2 cellular contexts compared by ENCODE assay signal in the genomic region with DNA sequence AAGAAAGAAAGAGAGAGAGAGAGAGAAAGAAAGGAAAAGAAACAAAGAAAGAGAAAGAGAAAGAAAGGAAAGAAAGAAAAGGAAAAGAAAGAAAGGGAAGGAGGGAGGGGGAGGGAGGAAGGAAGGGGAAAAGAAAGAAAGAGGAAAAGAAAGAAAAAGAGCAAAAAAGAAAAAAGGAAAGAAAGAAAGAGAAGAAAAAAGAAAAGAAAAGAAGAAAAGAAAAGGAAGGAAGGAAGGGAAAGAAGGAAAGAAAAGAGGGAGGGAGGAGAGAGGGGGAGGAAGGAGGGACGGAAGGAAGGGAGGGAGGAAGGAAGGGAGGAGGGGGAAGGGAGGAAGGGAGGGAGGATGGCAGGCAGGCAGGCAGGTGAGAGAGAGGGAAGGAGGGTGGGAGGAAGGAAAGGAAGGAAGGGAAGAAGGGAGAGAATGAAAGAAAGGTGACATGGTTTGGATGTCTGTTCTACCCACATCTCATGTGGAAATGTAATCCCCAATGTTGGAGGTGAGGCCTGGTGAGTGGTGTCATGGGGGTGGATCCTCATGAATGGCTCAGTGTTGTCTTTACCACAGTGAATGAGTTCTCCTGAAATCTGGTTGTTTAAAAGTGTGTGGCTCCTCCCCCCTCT.
TF ChIP-seq lines count a peak whose summit lies in the region.

No MANE protein-coding gene starts in this region.

TF ChIP-seq in IMR-90, 13 proteins besides CTCF, POLR2A, EP300 and RAD21:
- TF ChIP-seq RFX5 (IDR thresholded peaks at IDR 0.05; ENCODE audit: low read depth, low read length) (no peak), MXI1 (IDR thresholded peaks at IDR 0.05; ENCODE audit: borderline replicate concordance, low read depth, low read length) (no peak), SMC3 (IDR thresholded peaks at IDR 0.05; ENCODE audit: low read depth, low read length) (no peak), MAZ (IDR thresholded peaks at IDR 0.05; ENCODE audit: borderline replicate concordance, low read depth, low read length) (no peak), BHLHE40 (IDR thresholded peaks at IDR 0.05; ENCODE audit: low read depth, low read length) (no peak), RCOR1 (IDR thresholded peaks at IDR 0.05; ENCODE audit: insufficient replicate concordance, low read length) (no peak), FOS (IDR thresholded peaks at IDR 0.05; ENCODE audit: low read depth, low read length) (no peak), CHD1 (IDR thresholded peaks at IDR 0.05; ENCODE audit: low read depth, low read length) (no peak), NFE2L2 (IDR thresholded peaks at IDR 0.05; ENCODE audit: low read depth, low read length) (no peak), MAFK (IDR thresholded peaks at IDR 0.05; ENCODE audit: low read depth, low read length) (no peak), CEBPB (IDR thresholded peaks at IDR 0.05; ENCODE audit: low read depth, low read length) (no peak)
- TF ChIP-seq, protein P1, sequence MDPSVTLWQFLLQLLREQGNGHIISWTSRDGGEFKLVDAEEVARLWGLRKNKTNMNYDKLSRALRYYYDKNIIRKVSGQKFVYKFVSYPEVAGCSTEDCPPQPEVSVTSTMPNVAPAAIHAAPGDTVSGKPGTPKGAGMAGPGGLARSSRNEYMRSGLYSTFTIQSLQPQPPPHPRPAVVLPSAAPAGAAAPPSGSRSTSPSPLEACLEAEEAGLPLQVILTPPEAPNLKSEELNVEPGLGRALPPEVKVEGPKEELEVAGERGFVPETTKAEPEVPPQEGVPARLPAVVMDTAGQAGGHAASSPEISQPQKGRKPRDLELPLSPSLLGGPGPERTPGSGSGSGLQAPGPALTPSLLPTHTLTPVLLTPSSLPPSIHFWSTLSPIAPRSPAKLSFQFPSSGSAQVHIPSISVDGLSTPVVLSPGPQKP (IDR thresholded peaks at IDR 0.05; ENCODE audit: borderline replicate concordance, low read depth, low read length), result no peak
- TF ChIP-seq, protein P2, sequence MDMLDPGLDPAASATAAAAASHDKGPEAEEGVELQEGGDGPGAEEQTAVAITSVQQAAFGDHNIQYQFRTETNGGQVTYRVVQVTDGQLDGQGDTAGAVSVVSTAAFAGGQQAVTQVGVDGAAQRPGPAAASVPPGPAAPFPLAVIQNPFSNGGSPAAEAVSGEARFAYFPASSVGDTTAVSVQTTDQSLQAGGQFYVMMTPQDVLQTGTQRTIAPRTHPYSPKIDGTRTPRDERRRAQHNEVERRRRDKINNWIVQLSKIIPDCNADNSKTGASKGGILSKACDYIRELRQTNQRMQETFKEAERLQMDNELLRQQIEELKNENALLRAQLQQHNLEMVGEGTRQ (IDR thresholded peaks at IDR 0.05; ENCODE audit: low read depth, low read length), result no peak
TF ChIP-seq in IMR-90: peak in this region for 0.

TF ChIP-seq in K562, 482 proteins besides CTCF, POLR2A, EP300 and RAD21:
- TF ChIP-seq SOX6 (IDR thresholded peaks at IDR 0.05), result no peak
- TF ChIP-seq, protein P3, sequence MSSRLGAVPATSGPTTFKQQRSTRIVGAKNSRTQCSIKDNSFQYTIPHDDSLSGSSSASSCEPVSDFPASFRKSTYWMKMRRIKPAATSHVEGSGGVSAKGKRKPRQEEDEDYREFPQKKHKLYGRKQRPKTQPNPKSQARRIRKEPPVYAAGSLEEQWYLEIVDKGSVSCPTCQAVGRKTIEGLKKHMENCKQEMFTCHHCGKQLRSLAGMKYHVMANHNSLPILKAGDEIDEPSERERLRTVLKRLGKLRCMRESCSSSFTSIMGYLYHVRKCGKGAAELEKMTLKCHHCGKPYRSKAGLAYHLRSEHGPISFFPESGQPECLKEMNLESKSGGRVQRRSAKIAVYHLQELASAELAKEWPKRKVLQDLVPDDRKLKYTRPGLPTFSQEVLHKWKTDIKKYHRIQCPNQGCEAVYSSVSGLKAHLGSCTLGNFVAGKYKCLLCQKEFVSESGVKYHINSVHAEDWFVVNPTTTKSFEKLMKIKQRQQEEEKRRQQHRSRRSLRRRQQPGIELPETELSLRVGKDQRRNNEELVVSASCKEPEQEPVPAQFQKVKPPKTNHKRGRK (tag; IDR thresholded peaks at IDR 0.05), result peak; percentile 83
- no peak for TF ChIP-seq RBBP5 (IDR thresholded peaks at IDR 0.05; ENCODE audit: borderline replicate concordance, insufficient read depth, low read length, poor library complexity, severe bottlenecking)
- peak; percentile 62 for TF ChIP-seq ZNF263 (CRISPR knock-in tag; IDR thresholded peaks at IDR 0.05; ENCODE audit: borderline replicate concordance)
